In the genomic region with DNA sequence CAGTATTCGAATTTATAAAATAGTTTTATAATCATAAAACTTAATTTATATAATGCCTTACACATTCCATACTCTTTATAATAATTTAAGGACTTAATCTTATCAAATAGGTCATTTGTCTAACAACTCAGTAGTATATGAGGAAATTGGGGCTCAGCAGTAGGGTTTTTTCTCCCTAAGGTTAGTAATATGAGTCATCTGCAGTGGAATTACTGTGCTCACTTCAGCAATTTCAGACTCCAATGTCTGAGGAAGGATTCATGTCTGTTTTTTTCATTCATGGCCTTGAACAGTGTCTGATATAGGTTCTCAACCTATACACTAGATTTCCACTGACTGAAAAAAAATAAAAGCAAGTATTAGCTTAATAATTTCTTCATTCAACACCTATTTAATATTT, we compare ENCODE assay signal across 30 cellular contexts. TPM values are rescaled to one million over a fixed set of nuclear protein-coding genes. Genes with fewer than 3 reads are reported as not detected.
DNase-seq lines count a peak whose midpoint lies in the region; TF ChIP-seq lines count a peak whose summit lies in the region.
"Had no signal": no experiment of that assay in that cellular context is flagged by ENCODE, and none has a peak within 500 bp of the region (broad histone marks: within the 10 kb centered on the region; RNA-seq: fewer than 3 reads in every experiment).

No MANE protein-coding gene starts in this region.

- no peaks in the 10 kb centered on the region for H3K4me1 Mint-ChIP-seq in activated T-helper 2 cell treated with anti-CD3 and anti-CD28 coated beads, Interferon-gamma antibody, Interleukin-2, Interleukin-4, amounts not matched to agents 10 μg/mL and 5 μg/mL and 100 μg/mL, durations not matched to agents 14 hours and 24 hours and 36 hours (ENCODE audit: low read depth)

- no peaks in the 10 kb centered on the region for H3K9me2 ChIP-seq in hepatocyte (replicated peaks; ENCODE audit: insufficient read depth)

- no peak for TF ChIP-seq POLR2A in transverse colon (IDR thresholded peaks at IDR 0.05)

- H3K27ac ChIP-seq in hepatocyte (no peak overlapping the region), transverse colon (no peak overlapping the region)
- H3K27ac ChIP-seq: BLaER1 treated with 17β-estradiol and CSF1 and Interleukin-3, amounts not matched to agents 10 nM and 100 nM; brain microvascular endothelial cell; dorsolateral prefrontal cortex; gastroesophageal sphincter; neutrophil; stomach; thyroid gland had no signal

- H3K27me3 ChIP-seq in hepatocyte (peaks cover 3% of the 10 kb centered on the region), transverse colon (peaks cover 3% of the 10 kb centered on the region)
- H3K27me3 ChIP-seq: BLaER1 treated with 17β-estradiol and CSF1 and Interleukin-3, amounts not matched to agents 10 nM and 100 nM; gastroesophageal sphincter; stomach; thyroid gland had no signal

- H3K27me3 Mint-ChIP-seq in activated T-helper 2 cell treated with anti-CD3 and anti-CD28 coated beads, Interferon-gamma antibody, Interleukin-2, Interleukin-4, amounts not matched to agents 10 μg/mL and 5 μg/mL and 100 μg/mL, durations not matched to agents 14 hours and 24 hours and 36 hours (ENCODE audit: low read depth), result peaks cover 15% of the 10 kb centered on the region
- H3K27me3 Mint-ChIP-seq: progenitor cell of endocrine pancreas had no signal

- peak; percentile 44 for DNase-seq in M059J (ENCODE audit: low read depth)
- peak; percentile 30 for DNase-seq in amniotic epithelial cell (ENCODE audit: low read depth)
- DNase-seq in hepatocyte (ENCODE audit: low spot score), result peak; percentile 7
- no peak for DNase-seq in NCI-H446 (lab: John Stamatoyannopoulos, UW)
- no peak for DNase-seq in transverse colon
- no peak for DNase-seq in occipital lobe (lab: John Stamatoyannopoulos, UW)
- DNase-seq in activated T-helper 2 cell treated with anti-CD3 and anti-CD28 coated beads, Interferon-gamma antibody, Interleukin-2, Interleukin-4, amounts not matched to agents 10 μg/mL and 5 μg/mL and 100 μg/mL, durations not matched to agents 14 hours and 24 hours and 36 hours (ENCODE audit: low spot score), result no peak
- DNase-seq: activated CD4-positive, CD25-positive, alpha-beta regulatory T cell; activated naive CD4-positive, alpha-beta T cell treated with Interleukin-2 at 50 U/mL for 16 hours; brain microvascular endothelial cell; DMS153; dorsolateral prefrontal cortex; HFFc6; hypothalamus; mesendoderm; NCI-H1048; NCI-H1694; NCI-H510A treated with DMSO at 0.1 percent for 48 hours; OCI-M1; Right ventricle myocardium superior; stimulated activated CD4-positive, alpha-beta T cell treated with anti-CD3 and anti-CD28 coated beads, Interleukin-4, amount 100 ng/mL, for 1 hour; stomach; thyroid gland had no signal

- no peak overlapping the region for H3K4me2 ChIP-seq in hepatocyte
- H3K4me2 ChIP-seq: GM23338 had no signal

- no peaks in the 10 kb centered on the region for H3K79me2 ChIP-seq in hepatocyte

- no peaks in the 10 kb centered on the region for H3K36me3 Mint-ChIP-seq in activated T-helper 2 cell treated with anti-CD3 and anti-CD28 coated beads, Interferon-gamma antibody, Interleukin-2, Interleukin-4, amounts not matched to agents 10 μg/mL and 5 μg/mL and 100 μg/mL, durations not matched to agents 14 hours and 24 hours and 36 hours (ENCODE audit: low read depth)

- no peaks in the 10 kb centered on the region for H3K36me3 ChIP-seq in hepatocyte (replicated peaks; ENCODE audit: insufficient read depth, low read depth)
- H3K36me3 ChIP-seq in transverse colon, result no peaks in the 10 kb centered on the region
- H3K36me3 ChIP-seq: BLaER1 treated with 17β-estradiol and CSF1 and Interleukin-3, amounts not matched to agents 10 nM and 100 nM; brain microvascular endothelial cell; gastroesophageal sphincter; neutrophil; stomach; thyroid gland had no signal

- no peak for TF ChIP-seq EP300 in transverse colon (IDR thresholded peaks at IDR 0.05; ENCODE audit: low read depth)

- no peak overlapping the region for H3K4me3 ChIP-seq in hepatocyte
- H3K4me3 ChIP-seq in transverse colon, result no peak overlapping the region
- H3K4me3 ChIP-seq: BLaER1 treated with 17β-estradiol and CSF1 and Interleukin-3, amounts not matched to agents 10 nM and 100 nM; dorsolateral prefrontal cortex; gastroesophageal sphincter; GM23338; stomach; thyroid gland had no signal

- no peak overlapping the region for H2AFZ ChIP-seq in hepatocyte
- H2AFZ ChIP-seq: GM23338 had no signal

- H3K4me3 Mint-ChIP-seq in activated T-helper 2 cell treated with anti-CD3 and anti-CD28 coated beads, Interferon-gamma antibody, Interleukin-2, Interleukin-4, amounts not matched to agents 10 μg/mL and 5 μg/mL and 100 μg/mL, durations not matched to agents 14 hours and 24 hours and 36 hours (ENCODE audit: low read depth), result no peak overlapping the region
- H3K4me3 Mint-ChIP-seq: GM23338; HFFc6; T-helper 1 cell treated with Interleukin-12 subunit alpha and Interleukin-12 subunit beta and Interleukin-4 antibody, amounts not matched to agents 30 μg/mL and 1 μg/mL, for 36 hours had no signal

- no peaks in the 10 kb centered on the region for H3K9me3 ChIP-seq in hepatocyte (ENCODE audit: low read depth)
- no peaks in the 10 kb centered on the region for H3K9me3 ChIP-seq in transverse colon
- H3K9me3 ChIP-seq: BLaER1 treated with 17β-estradiol and CSF1 and Interleukin-3, amounts not matched to agents 10 nM and 100 nM; gastroesophageal sphincter; neutrophil; stomach; thyroid gland had no signal

- H3K4me1 ChIP-seq in hepatocyte (ENCODE audit: insufficient read depth), result no peaks in the 10 kb centered on the region
- peaks cover 0 to 7% (median 2%) of the 10 kb centered on the region in 4 donors for H3K4me1 ChIP-seq in transverse colon

- intact Hi-C loops in transverse colon (cut with DNase I; ENCODE audit: low total_unique reads), result loop anchor here (10.0 kb wide), 1 partner anchor 149 kb away; no protein-coding TSS in a partner anchor
- intact Hi-C loops in activated T-helper 2 cell treated with anti-CD3 and anti-CD28 coated beads, Interferon-gamma antibody, Interleukin-2, Interleukin-4, amounts not matched to agents 10 μg/mL and 5 μg/mL and 100 μg/mL, durations not matched to agents 14 hours and 24 hours and 36 hours (cut with micrococcal nuclease), result loop anchor here (1.0 kb wide), 1 partner anchor 210 kb away; no protein-coding TSS in a partner anchor

- TF ChIP-seq CTCF in hepatocyte (IDR thresholded peaks at IDR 0.05; ENCODE audit: poor library complexity) (no peak), transverse colon (IDR thresholded peaks at IDR 0.05) (no peak)

- WGBS in hepatocyte (ENCODE audit: low lambda C conversion rate, missing lambda C conversion rate), result 0% methylated on average over 1 of the region's 1 CpG
- 25 to 73% methylated on average over 1 of the region's 1 CpG for WGBS in transverse colon (ENCODE audit: low coverage in 1 of 2), 2 donors

- in situ Hi-C loops in transverse colon (cut with MboI; ENCODE audit: low pct_ligation_motif_present in 1 of 4, low pct_unique_long_range_greater_than_20kb in 1 of 4, low sequenced_read_pairs in 3 of 4), result loop anchor here (10.0 to 25.0 kb wide), 5 partner anchors 139 to 642 kb away; partner anchors contain the start of gene MTAP (in 1 of the 4)

- H4K20me1 ChIP-seq in hepatocyte (ENCODE audit: insufficient read depth, poor library complexity, severe bottlenecking), result no peaks in the 10 kb centered on the region
- H4K20me1 ChIP-seq: BLaER1 treated with 17β-estradiol and CSF1 and Interleukin-3, amounts not matched to agents 10 nM and 100 nM had no signal

- no peaks in the 10 kb centered on the region for H3K9me3 Mint-ChIP-seq in activated T-helper 2 cell treated with anti-CD3 and anti-CD28 coated beads, Interferon-gamma antibody, Interleukin-2, Interleukin-4, amounts not matched to agents 10 μg/mL and 5 μg/mL and 100 μg/mL, durations not matched to agents 14 hours and 24 hours and 36 hours
- H3K9me3 Mint-ChIP-seq: GM23338; HFFc6; T-helper 1 cell treated with Interleukin-12 subunit alpha and Interleukin-12 subunit beta and Interleukin-4 antibody, amounts not matched to agents 30 μg/mL and 1 μg/mL, for 36 hours had no signal

- no peak overlapping the region for H3K27ac Mint-ChIP-seq in activated T-helper 2 cell treated with anti-CD3 and anti-CD28 coated beads, Interferon-gamma antibody, Interleukin-2, Interleukin-4, amounts not matched to agents 10 μg/mL and 5 μg/mL and 100 μg/mL, durations not matched to agents 14 hours and 24 hours and 36 hours
- H3K27ac Mint-ChIP-seq: GM23338; HFFc6; progenitor cell of endocrine pancreas; T-helper 1 cell treated with Interleukin-12 subunit alpha and Interleukin-12 subunit beta and Interleukin-4 antibody, amounts not matched to agents 30 μg/mL and 1 μg/mL, for 36 hours had no signal

RNA-seq across cellular contexts. Expression of gene DMRTA1, which starts 7.4 kb away (rescaled TPM):
- total RNA-seq in M059J (2014; rRNA removed; shearing (Covaris generic)), result 2.4 and 3.1 TPM in 2 replicates
- 1.1 and 1.6 TPM in 2 replicates for total RNA-seq in hepatocyte
- 0.29 and 0.53 TPM in 2 replicates for polyA plus RNA-seq in hepatocyte
- 1 to 10 TPM; 1.4 to 2.4 (median 1.8) TPM for total RNA-seq in transverse colon
- 0.62 TPM for total RNA-seq in occipital lobe
- not detected in 2 replicates for total RNA-seq in activated T-helper 2 cell treated with anti-CD3 and anti-CD28 coated beads, Interferon-gamma antibody, Interleukin-2, Interleukin-4, amounts not matched to agents 10 μg/mL and 5 μg/mL and 100 μg/mL, durations not matched to agents 14 hours and 24 hours and 36 hours
- total RNA-seq: G401, HFFc6 had no signal

Comparison
In these comparisons a context has a peak if more than half of its experiments do, and no peak if none do; other contexts are left out.
1. DNase-seq: peak in M059J (single experiment), amniotic epithelial cell (single experiment) and hepatocyte (single experiment); none in NCI-H446 (0 of 2), transverse colon (single experiment), occipital lobe (single experiment) and activated T-helper 2 cell treated with anti-CD3 and anti-CD28 coated beads, Interferon-gamma antibody, Interleukin-2, Interleukin-4, amounts not matched to agents 10 μg/mL and 5 μg/mL and 100 μg/mL, durations not matched to agents 14 hours and 24 hours and 36 hours (single experiment).